Comparison of ENCODE assay signal across 7 cellular contexts in the genomic region with DNA sequence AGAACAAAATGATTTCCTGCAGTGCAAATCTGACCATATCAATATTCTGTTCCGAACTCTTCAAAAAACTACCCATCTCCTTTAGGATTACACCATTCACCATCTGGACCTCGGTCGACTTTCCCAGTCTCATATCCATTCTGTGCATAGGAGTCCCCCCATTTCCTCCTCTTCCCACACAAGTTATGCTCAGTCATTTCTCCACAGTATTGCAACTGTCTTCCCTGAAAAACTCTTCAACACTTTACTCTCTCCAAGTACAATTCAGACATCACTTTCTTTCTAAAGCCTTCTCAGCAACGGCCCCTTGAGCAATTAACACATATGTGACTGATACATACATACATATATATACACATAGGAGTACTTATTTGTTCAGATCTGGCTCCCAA.
DNase-seq lines count a peak whose midpoint lies in the region.
"Had no signal": no experiment of that assay in that cellular context is flagged by ENCODE, and none has a peak within 500 bp of the region (broad histone marks: within the 10 kb centered on the region; RNA-seq: fewer than 3 reads in every experiment).

No MANE protein-coding gene starts in this region.

- H3K9ac ChIP-seq in HUES6 (ENCODE audit: low read length) = peak overlapping the region; percentile 87

- no peak for DNase-seq in epithelial cell of prostate (ENCODE audit: low read depth, low spot score)
- no peak for DNase-seq in effector CD4-positive, alpha-beta T cell
- no peak for DNase-seq in NCI-H446 treated with DMSO at 0.1 percent for 48 hours (lab: John Stamatoyannopoulos, UW)
- no peak for DNase-seq in activated CD4-positive, alpha-beta T cell treated with anti-CD3 and anti-CD28 coated beads, Interleukin-2, amount 50 U/mL, for 4 hours
- DNase-seq: NCI-H1436 treated with DMSO at 0.1 percent for 48 hours had no signal

- no peaks in the 10 kb centered on the region; the same call in 1 of the 2 replicates for H3K36me3 ChIP-seq in HUES6 (ENCODE audit: control insufficient read depth, insufficient read depth, low read length)

- peaks cover 11% of the 10 kb centered on the region for H3K4me1 ChIP-seq in HUES6 (ENCODE audit: control insufficient read depth, insufficient read depth, low read length)

- H3K9me3 ChIP-seq in HUES6 (ENCODE audit: control insufficient read depth, insufficient read depth, low read depth, low read length) = no peaks in the 10 kb centered on the region

- no peaks in the 10 kb centered on the region for H3K27me3 ChIP-seq in HUES6 (ENCODE audit: control insufficient read depth, insufficient read depth, low read length)

- peak overlapping the region; percentile 98 for H3K4me3 ChIP-seq in HUES6 (ENCODE audit: low read depth, low read length)
- H3K4me3 ChIP-seq in skin epidermis = peak overlapping the region; percentile 57 to 94 (median 63)

- H3K27ac ChIP-seq in HUES6 (ENCODE audit: low read depth, low read length) = peak overlapping the region; percentile 83
- peak overlapping the region; percentile 69 for H3K27ac ChIP-seq in epithelial cell of prostate
- peak overlapping the region in 14 of 21 experiments; percentile 62 to 92 (median 87) for H3K27ac ChIP-seq in skin epidermis
